1 cellular context compared by ENCODE assay signal in the genomic region with DNA sequence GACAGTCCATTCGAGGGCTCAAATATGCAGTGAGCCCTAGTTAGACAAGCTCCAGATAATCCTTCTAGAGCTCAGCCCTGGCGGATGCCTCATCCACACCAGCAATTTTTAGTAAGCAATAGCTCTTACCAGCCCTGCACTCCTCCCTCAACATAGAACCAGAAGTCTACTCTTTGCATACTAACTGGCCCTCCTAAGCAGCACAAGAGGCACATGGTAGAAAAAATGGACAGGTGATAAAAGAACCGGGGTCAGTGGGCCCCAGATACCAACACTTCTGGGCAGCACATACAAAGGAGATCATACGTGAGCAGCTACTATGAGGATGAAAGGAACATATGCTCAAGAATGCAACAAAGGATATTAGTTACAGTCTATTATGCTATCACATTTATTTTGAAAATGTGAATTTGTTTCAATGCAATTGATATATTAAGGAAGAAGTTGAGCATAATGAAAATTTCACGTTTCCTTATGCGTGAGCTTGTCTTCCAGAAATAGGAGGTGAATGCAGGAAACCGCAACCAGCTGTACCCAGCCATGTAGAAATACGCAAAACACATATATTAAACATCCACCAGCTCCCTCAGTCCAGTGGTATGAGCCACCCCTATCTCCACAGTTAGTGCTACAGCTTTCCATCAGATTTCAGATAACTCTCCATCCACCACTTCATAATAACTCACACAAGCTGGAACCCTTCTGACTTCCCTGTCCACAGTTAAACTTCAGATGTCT.
TF ChIP-seq lines count a peak whose summit lies in the region.

No MANE protein-coding gene starts in this region.

TF ChIP-seq in GM23338, 12 proteins besides CTCF, POLR2A, EP300 and RAD21 (continued from another document):
- no peak for TF ChIP-seq ZNF462 (CRISPR knock-in tag; IDR thresholded peaks at IDR 0.05)
- no peak for TF ChIP-seq JUNB (IDR thresholded peaks at IDR 0.05; ENCODE audit: unreplicated experiment)
- TF ChIP-seq, protein P1, sequence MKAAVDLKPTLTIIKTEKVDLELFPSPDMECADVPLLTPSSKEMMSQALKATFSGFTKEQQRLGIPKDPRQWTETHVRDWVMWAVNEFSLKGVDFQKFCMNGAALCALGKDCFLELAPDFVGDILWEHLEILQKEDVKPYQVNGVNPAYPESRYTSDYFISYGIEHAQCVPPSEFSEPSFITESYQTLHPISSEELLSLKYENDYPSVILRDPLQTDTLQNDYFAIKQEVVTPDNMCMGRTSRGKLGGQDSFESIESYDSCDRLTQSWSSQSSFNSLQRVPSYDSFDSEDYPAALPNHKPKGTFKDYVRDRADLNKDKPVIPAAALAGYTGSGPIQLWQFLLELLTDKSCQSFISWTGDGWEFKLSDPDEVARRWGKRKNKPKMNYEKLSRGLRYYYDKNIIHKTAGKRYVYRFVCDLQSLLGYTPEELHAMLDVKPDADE (IDR thresholded peaks at IDR 0.05) = no peak
- no peak for TF ChIP-seq POLR2AphosphoS5 (IDR thresholded peaks at IDR 0.05; ENCODE audit: low read depth)
- TF ChIP-seq ZNF331 (CRISPR knock-in tag; IDR thresholded peaks at IDR 0.05; ENCODE audit: low read depth) = no peak
- no peak for TF ChIP-seq EZH2phosphoT487 (IDR thresholded peaks at IDR 0.05; ENCODE audit: unreplicated experiment)
- no peak for TF ChIP-seq EZH2 (IDR thresholded peaks at IDR 0.05; ENCODE audit: low read depth, unreplicated experiment)
- no peak for TF ChIP-seq STAT1 (IDR thresholded peaks at IDR 0.05; ENCODE audit: unreplicated experiment)
